Comparison of ENCODE assay signal across 8 cellular contexts in the genomic region with DNA sequence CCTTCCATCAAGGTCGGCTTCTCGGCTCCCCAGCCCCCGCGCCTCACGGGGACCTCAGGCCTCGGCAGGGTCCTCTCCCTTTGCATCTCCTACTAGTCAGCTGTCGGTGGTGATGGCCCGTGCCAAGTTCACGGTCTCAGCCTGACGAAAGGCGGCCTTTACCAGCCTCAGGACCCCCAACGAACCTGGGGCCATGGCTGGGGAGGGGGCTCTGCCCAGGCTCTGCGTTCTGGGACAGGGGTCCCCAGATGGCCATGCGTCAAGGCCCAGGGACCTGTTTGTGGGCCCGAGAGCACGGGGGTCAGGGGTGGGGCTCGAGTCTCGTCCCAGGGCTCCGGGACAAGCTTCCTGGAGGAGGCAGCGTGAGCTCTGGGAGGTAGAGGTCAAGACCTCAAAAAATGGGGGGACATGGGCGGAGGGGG. TPM values are rescaled to one million over a fixed set of nuclear protein-coding genes. Genes with fewer than 3 reads are reported as not detected.
DNase-seq lines count a peak whose midpoint lies in the region; ATAC-seq, FAIRE-seq and TF ChIP-seq lines count a peak whose summit lies in the region.

No MANE protein-coding gene starts in this region.

- no peaks in the 10 kb centered on the region for H3K27me3 Mint-ChIP-seq in CD4-positive, alpha-beta memory T cell

- H2AK5ac ChIP-seq in neuronal stem cell (ENCODE audit: low read depth, low read length), result no peak overlapping the region

- H3K27ac ChIP-seq in CD4-positive, alpha-beta memory T cell (ENCODE audit: low read depth, low read length), result peak overlapping the region; percentile 65
- peak overlapping the region; percentile 86 to 90 (median 90) for H3K27ac ChIP-seq in Peyer's patch
- no peak overlapping the region for H3K27ac ChIP-seq in neuronal stem cell (replicated peaks; ENCODE audit: low read length)

- TF ChIP-seq CTCF in Peyer's patch (IDR thresholded peaks at IDR 0.05) (no peak), epithelial cell of esophagus (IDR thresholded peaks at IDR 0.05; ENCODE audit: insufficient read depth, low read depth, low read length, missing control alignments) (no peak)

- CTCF ChIA-PET in CD4-positive, alpha-beta memory T cell (lab: Charles Lee; ENCODE audit: partially characterized antibody), result interaction anchor here (0.6 to 7.9 kb wide), 41 partner anchors 8 to 221 kb away, joined by 3 to 116 read pairs (median 7); a partner anchor contains a TSS

- peak overlapping the region; percentile 84 for H3K9ac ChIP-seq in neuronal stem cell (ENCODE audit: low read depth, low read length, poor library complexity)

- no peak overlapping the region for H3K14ac ChIP-seq in neuronal stem cell (ENCODE audit: low read length)

- peak overlapping the region; percentile 42 to 92 (median 76) for H3K27ac Mint-ChIP-seq in CD4-positive, alpha-beta memory T cell

- H3K36me3 Mint-ChIP-seq in CD4-positive, alpha-beta memory T cell, result no peaks in the 10 kb centered on the region

- peak overlapping the region; percentile 82 for H4K8ac ChIP-seq in neuronal stem cell (ENCODE audit: low read depth, low read length)

- H3K4me2 ChIP-seq in neuronal stem cell (ENCODE audit: insufficient read depth, low read length, poor library complexity, severe bottlenecking), result no peak overlapping the region

- H2BK5ac ChIP-seq in neuronal stem cell (ENCODE audit: low read length), result no peak overlapping the region

- no peaks in the 10 kb centered on the region for H3K27me3 ChIP-seq in CD4-positive, alpha-beta memory T cell (ENCODE audit: insufficient read depth, low read length)
- H3K27me3 ChIP-seq in Peyer's patch (no peaks in the 10 kb centered on the region), neuronal stem cell (ENCODE audit: control insufficient read depth in 3 of 3, insufficient read depth in 3 of 3, low read depth in 1 of 3, low read length in 3 of 3) (no peaks in the 10 kb centered on the region)

- H2BK12ac ChIP-seq in neuronal stem cell (ENCODE audit: low read length), result no peak overlapping the region

- H2BK120ac ChIP-seq in neuronal stem cell (ENCODE audit: low read depth, low read length), result no peak overlapping the region

- no peaks in the 10 kb centered on the region for H3K9me3 ChIP-seq in CD4-positive, alpha-beta memory T cell (ENCODE audit: control insufficient read depth in 1 of 2, low read length in 2 of 2)
- H3K9me3 ChIP-seq in Peyer's patch, result no peaks in the 10 kb centered on the region
- no peaks in the 10 kb centered on the region for H3K9me3 ChIP-seq in neuronal stem cell (replicated peaks in 1 of 2; ENCODE audit: control insufficient read depth in 2 of 2, insufficient read depth in 1 of 2, low read depth in 1 of 2, low read length in 2 of 2)

- peaks cover 13% of the 10 kb centered on the region for H3K4me1 ChIP-seq in CD4-positive, alpha-beta memory T cell (ENCODE audit: insufficient read depth, low read length)
- peaks cover 5 to 29% (median 10%) of the 10 kb centered on the region in 4 donors for H3K4me1 ChIP-seq in Peyer's patch
- H3K4me1 ChIP-seq in neuronal stem cell (ENCODE audit: control insufficient read depth in 2 of 2, insufficient read depth in 1 of 2, low read depth in 1 of 2, low read length in 2 of 2), result peaks cover 9 to 10% of the 10 kb centered on the region in 2 donors

- H3K4me1 Mint-ChIP-seq in CD4-positive, alpha-beta memory T cell, result peaks cover 7 to 19% (median 9%) of the 10 kb centered on the region in 4 donors

- peaks cover 0 to 2% (median 0%) of the 10 kb centered on the region in 8 donors for H3K9me3 Mint-ChIP-seq in CD4-positive, alpha-beta memory T cell

- intact Hi-C loops in CD4-positive, alpha-beta memory T cell (cut with micrococcal nuclease), result loop anchor here (2.0 to 5.0 kb wide), 2 partner anchors 185 to 510 kb away; a partner anchor contains a TSS

- peak overlapping the region; percentile 95 for H2AFZ ChIP-seq in neuronal stem cell (ENCODE audit: low read length)

- POLR2A ChIA-PET in CD4-positive, alpha-beta memory T cell (lab: Charles Lee; ENCODE audit: partially characterized antibody), result interaction anchor here (0.6 to 3.4 kb wide), 24 partner anchors 21 to 218 kb away, joined by 3 to 44 read pairs (median 4); a partner anchor contains a TSS

- no peak for FAIRE-seq in H54 (lab: Jason Lieb, UNC)

- no peak for DNase-seq in CD4-positive, alpha-beta memory T cell
- DNase-seq in Peyer's patch (peak in 2 of 3 donors; percentile 21 to 60), epithelial cell of esophagus (ENCODE audit: low read depth) (no peak), neuronal stem cell (ENCODE audit: low spot score) (no peak), H54 (ENCODE audit: insufficient read length, low spot score) (no peak)

- no CpG with 5 or more reads among the region's 21 CpGs for WGBS in neuronal stem cell (ENCODE audit: extremely low coverage in 2 of 2, insufficient read length in 2 of 2, insufficient replicate concordance in 1 of 2), 2 donors

- no peak overlapping the region for H2BK15ac ChIP-seq in neuronal stem cell (ENCODE audit: low read length)

- H3K4me3 ChIP-seq in CD4-positive, alpha-beta memory T cell (ENCODE audit: low read length in 2 of 2), result peak overlapping the region in 1 of 2 donors; percentile 46
- H3K4me3 ChIP-seq in Peyer's patch (peak overlapping the region; percentile 31 to 50 (median 44)), epithelial cell of esophagus (ENCODE audit: low read length) (peak overlapping the region; percentile 50), neuronal stem cell (ENCODE audit: low read length in 2 of 2) (peak overlapping the region in 1 of 2 donors; percentile 48)

- peak overlapping the region in 6 of 8 donors; percentile 50 to 70 (median 58) for H3K4me3 Mint-ChIP-seq in CD4-positive, alpha-beta memory T cell

- H3K36me3 ChIP-seq in CD4-positive, alpha-beta memory T cell (ENCODE audit: insufficient read depth, low read length), result no peaks in the 10 kb centered on the region
- H3K36me3 ChIP-seq in Peyer's patch (no peaks in the 10 kb centered on the region), neuronal stem cell (replicated peaks in 1 of 2; ENCODE audit: control insufficient read depth in 2 of 2, insufficient read depth in 2 of 2, low read length in 2 of 2) (no peaks in the 10 kb centered on the region)

- H3K79me1 ChIP-seq in neuronal stem cell (ENCODE audit: low read depth, low read length), result no peaks in the 10 kb centered on the region

- H3K23ac ChIP-seq in neuronal stem cell (ENCODE audit: low read depth, low read length, poor library complexity), result peak overlapping the region; percentile 89

- TF ChIP-seq POLR2A in Peyer's patch (IDR thresholded peaks at IDR 0.05) (no peak), H54 (IDR thresholded peaks at IDR 0.05; ENCODE audit: low read depth, low read length) (no peak)

- H3K4ac ChIP-seq in neuronal stem cell (ENCODE audit: low read length), result no peak overlapping the region

- H4K91ac ChIP-seq in neuronal stem cell (ENCODE audit: low read depth, low read length, poor library complexity), result no peak overlapping the region

- peak overlapping the region; percentile 91 for H3K18ac ChIP-seq in neuronal stem cell (ENCODE audit: low read length)

- ATAC-seq in GM19455 (IDR thresholded peaks at IDR 0.05; ENCODE audit: unreplicated experiment) (no peak), HG02852 (IDR thresholded peaks at IDR 0.05; ENCODE audit: unreplicated experiment) (no peak), HG03342 (IDR thresholded peaks at IDR 0.05; ENCODE audit: unreplicated experiment) (no peak)

RNA-seq across cellular contexts. Expression of a gene that starts 32.8 kb away (rescaled TPM):
- under 1 TPM in 1 of 2 experiments, not detected in 1; 0.14 TPM for total RNA-seq in CD4-positive, alpha-beta memory T cell
- polyA plus RNA-seq in CD4-positive, alpha-beta memory T cell, result under 1 TPM in 1 of 2 donors, not detected in 1; 0.81 TPM
- total RNA-seq in Peyer's patch, result 10 to 100 TPM; 13.2 to 96.5 (median 77.8) TPM
- polyA plus RNA-seq in neuronal stem cell (2013, experiment 1 of 2), result 0.11 TPM
- polyA plus RNA-seq in neuronal stem cell (2013, experiment 2 of 2), result 0.07 TPM

RNA-seq across cellular contexts. Expression of a gene that starts 46.7 kb away (rescaled TPM):
- 10 to 100 TPM; 85.5 to 90.3 TPM for total RNA-seq in CD4-positive, alpha-beta memory T cell
- 10 to 100 TPM in 1 of 2 donors, 1 to 10 TPM in 1; 8.9 to 23.4 TPM for polyA plus RNA-seq in CD4-positive, alpha-beta memory T cell
- total RNA-seq in Peyer's patch, result 10 to 100 TPM; 42.0 to 63.5 (median 50.9) TPM
- polyA plus RNA-seq in neuronal stem cell (2013, experiment 1 of 2), result 115 TPM
- 129 TPM for polyA plus RNA-seq in neuronal stem cell (2013, experiment 2 of 2)

Comparison
In these comparisons a context has a peak if more than half of its experiments do, and no peak if none do; other contexts are left out.
1. DNase-seq: peak in Peyer's patch (2 of 3); none in CD4-positive, alpha-beta memory T cell (0 of 5), epithelial cell of esophagus (single experiment), neuronal stem cell (single experiment) and H54 (single experiment).
2. RNA of a gene that starts 32.8 kb away (total RNA-seq): 13.2 to 96.5 TPM in Peyer's patch; 0.14 TPM in CD4-positive, alpha-beta memory T cell; every median in the first group is over 10 times any median in the second.